ENCODE assay signal across 21 cellular contexts in the genomic region with DNA sequence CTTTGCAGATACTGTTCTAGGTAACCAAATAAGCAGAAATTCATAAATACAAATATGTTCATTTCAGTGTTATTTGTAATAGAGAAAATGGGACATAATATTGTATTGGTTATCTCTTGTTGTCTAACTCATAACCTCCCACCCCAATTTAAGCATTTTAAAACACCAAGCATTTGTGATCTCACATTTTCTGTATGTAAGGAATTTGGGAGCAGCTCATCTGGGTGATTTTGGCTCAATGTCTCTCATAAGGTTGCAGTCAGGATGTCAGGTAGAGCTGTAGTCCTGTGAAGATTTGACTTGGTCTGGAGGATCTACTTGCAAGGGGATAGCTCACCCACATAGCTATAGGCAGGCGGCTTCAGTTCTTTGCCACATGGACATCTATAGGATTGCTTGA. TPM values are rescaled to one million over a fixed set of nuclear protein-coding genes. Genes with fewer than 3 reads are reported as not detected.
A peak's percentile ranks its signal among the peaks of the same experiment; 100 is the strongest.
DNase-seq lines count a peak whose midpoint lies in the region; ATAC-seq and TF ChIP-seq lines count a peak whose summit lies in the region.
"Had no signal": no experiment of that assay in that cellular context is flagged by ENCODE, and none has a peak within 500 bp of the region (broad histone marks: within the 10 kb centered on the region; RNA-seq: fewer than 3 reads in every experiment).

No MANE protein-coding gene starts in this region.

- H3K4me3 Mint-ChIP-seq in T-helper 17 cell = no peak overlapping the region
- H3K4me3 Mint-ChIP-seq in glutamatergic neuron (ENCODE audit: unreplicated experiment) = no peak overlapping the region
- no peak overlapping the region for H3K4me3 Mint-ChIP-seq in mesothelial cell of epicardium
- H3K4me3 Mint-ChIP-seq: CD14-positive monocyte; CD4-positive, alpha-beta T cell; CD8-positive, alpha-beta memory T cell; GM23338; H9 had no signal

- peak overlapping the region; percentile 27 for H3K27ac Mint-ChIP-seq in T-helper 17 cell
- H3K27ac Mint-ChIP-seq in glutamatergic neuron (ENCODE audit: unreplicated experiment) = peak overlapping the region; percentile 2
- H3K27ac Mint-ChIP-seq in mesothelial cell of epicardium = peak overlapping the region; percentile 4
- H3K27ac Mint-ChIP-seq: CD4-positive, alpha-beta T cell; CD8-positive, alpha-beta memory T cell; GM23338 had no signal

- no peak for DNase-seq in T-helper 17 cell
- no peak for DNase-seq in glutamatergic neuron
- no peak for DNase-seq in mesothelial cell of epicardium (ENCODE audit: low spot score in 2 of 2, unreplicated experiment in 2 of 2)
- DNase-seq in NCI-H69 (lab: John Stamatoyannopoulos, UW) = no peak
- DNase-seq in NCI-H1694 (lab: John Stamatoyannopoulos, UW) = no peak
- DNase-seq: 8988T; ACHN; AML-193; BE2C; CD4-positive, alpha-beta T cell; CD8-positive, alpha-beta memory T cell; DMS 273 treated with DMSO at 0.1 percent for 48 hours; DMS79; EL; GDM1; H9 had no signal

- TF ChIP-seq CTCF in glutamatergic neuron (IDR thresholded peaks at IDR 0.05; ENCODE audit: partially characterized antibody, unreplicated experiment) (no peak), mesothelial cell of epicardium (IDR thresholded peaks at IDR 0.05; ENCODE audit: unreplicated experiment) (no peak)

- H3K9me3 Mint-ChIP-seq in glutamatergic neuron (ENCODE audit: unreplicated experiment) (peaks cover 2% of the 10 kb centered on the region), mesothelial cell of epicardium (peaks cover 10% of the 10 kb centered on the region)
- H3K9me3 Mint-ChIP-seq: CD4-positive, alpha-beta T cell; CD8-positive, alpha-beta memory T cell; H9 had no signal

- ATAC-seq in T-helper 17 cell (no peak), GM18861 (IDR thresholded peaks at IDR 0.05; ENCODE audit: unreplicated experiment) (no peak)
- ATAC-seq: A549, GM23338, HCT116 had no signal

- H3K4me1 Mint-ChIP-seq in T-helper 17 cell = peaks cover 12% of the 10 kb centered on the region
- H3K4me1 Mint-ChIP-seq in glutamatergic neuron (ENCODE audit: low read depth, unreplicated experiment) = no peaks in the 10 kb centered on the region
- H3K4me1 Mint-ChIP-seq in mesothelial cell of epicardium = peaks cover 7% of the 10 kb centered on the region
- H3K4me1 Mint-ChIP-seq: GM23338 had no signal

- H3K9me3 ChIP-seq in T-helper 17 cell (ENCODE audit: control insufficient read depth, low read length, poor library complexity, severe bottlenecking) = no peaks in the 10 kb centered on the region
- H3K9me3 ChIP-seq: BE2C had no signal

- H3K36me3 Mint-ChIP-seq in T-helper 17 cell (ENCODE audit: low read depth) (no peaks in the 10 kb centered on the region), glutamatergic neuron (ENCODE audit: unreplicated experiment) (no peaks in the 10 kb centered on the region), mesothelial cell of epicardium (peaks cover 10% of the 10 kb centered on the region)

- no peaks in the 10 kb centered on the region for H3K27me3 Mint-ChIP-seq in T-helper 17 cell
- H3K27me3 Mint-ChIP-seq in glutamatergic neuron (ENCODE audit: unreplicated experiment) = no peaks in the 10 kb centered on the region
- H3K27me3 Mint-ChIP-seq in mesothelial cell of epicardium (ENCODE audit: low read depth) = no peaks in the 10 kb centered on the region
- H3K27me3 Mint-ChIP-seq: CD4-positive, alpha-beta T cell; CD8-positive, alpha-beta memory T cell had no signal

RNA-seq across cellular contexts. Expression of gene CEP350, which starts 29.5 kb away (rescaled TPM):
- total RNA-seq in T-helper 17 cell (10 to 100 TPM; 63.0 to 66.8 TPM), glutamatergic neuron (ENCODE audit: unreplicated experiment) (36.6 TPM), mesothelial cell of epicardium (54.6 to 58.0 TPM (median 55.1 TPM) in 3 replicates)
